8 cellular contexts compared by ENCODE assay signal in genomic region chr7:21429021-21429420, GRCh38. TPM values are rescaled to one million over a fixed set of nuclear protein-coding genes. Genes with fewer than 3 reads are reported as not detected.
A peak's percentile ranks its signal among the peaks of the same experiment; 100 is the strongest.
DNase-seq lines count a peak whose midpoint lies in the region; ATAC-seq and TF ChIP-seq lines count a peak whose summit lies in the region.

No MANE protein-coding gene starts in this region.

- peaks cover 13% of the 10 kb centered on the region for H3K27me3 Mint-ChIP-seq in brain
- H3K27me3 Mint-ChIP-seq in naive thymus-derived CD4-positive, alpha-beta T cell: no peaks in the 10 kb centered on the region

- H3K36me3 ChIP-seq in BE2C (no peaks in the 10 kb centered on the region), IMR-90 (ENCODE audit: control insufficient read depth, insufficient read depth, low read length) (no peaks in the 10 kb centered on the region)
- peaks cover 0 to 9% (median 8%) of the 10 kb centered on the region in 3 experiments for H3K36me3 ChIP-seq in naive thymus-derived CD4-positive, alpha-beta T cell (ENCODE audit: control insufficient read depth in 2 of 3, insufficient read depth in 3 of 3, low read length in 3 of 3)

- H2BK5ac ChIP-seq in IMR-90 (ENCODE audit: low read depth, low read length, poor library complexity, severe bottlenecking): no peak overlapping the region

- H3K9ac ChIP-seq in IMR-90 (ENCODE audit: low read depth, low read length): no peak overlapping the region; the same call in 1 of the 2 replicates

- H3K9me1 ChIP-seq in IMR-90 (ENCODE audit: insufficient read depth, low read length): peaks cover 4% of the 10 kb centered on the region

- no peak overlapping the region for H4K8ac ChIP-seq in IMR-90 (ENCODE audit: low read depth in 2 of 2, low read length in 2 of 2)

- H4K20me1 ChIP-seq in IMR-90 (ENCODE audit: insufficient read depth, low read length): no peaks in the 10 kb centered on the region

- H3K14ac ChIP-seq in IMR-90 (replicated peaks; ENCODE audit: low read depth, low read length): no peak overlapping the region

- TF ChIP-seq POLR2A in IMR-90 (IDR thresholded peaks at IDR 0.05; ENCODE audit: low read depth, low read length): no peak

- no peak overlapping the region for H2BK20ac ChIP-seq in IMR-90 (ENCODE audit: low read depth, low read length)

- no peak overlapping the region for H3K27ac ChIP-seq in IMR-90 (ENCODE audit: insufficient read depth, low read length)
- H3K27ac ChIP-seq in naive thymus-derived CD4-positive, alpha-beta T cell (ENCODE audit: low read depth, low read length): peak overlapping the region; percentile 99

- no peak for TF ChIP-seq RAD21 in IMR-90 (IDR thresholded peaks at IDR 0.05; ENCODE audit: low read length)

- no CpG with 5 or more reads among the region's 3 CpGs for WGBS in IMR-90 (ENCODE audit: extremely low coverage in 2 of 2, insufficient read length in 1 of 2), 2 experiments

- no peak overlapping the region for H4K91ac ChIP-seq in IMR-90 (ENCODE audit: insufficient read depth, low read depth, low read length)

- H2AFZ ChIP-seq in IMR-90 (replicated peaks; ENCODE audit: low read length, poor library complexity): no peak overlapping the region

- H3K79me1 ChIP-seq in IMR-90 (ENCODE audit: low read depth in 1 of 2, low read length in 2 of 2): peaks cover 0 to 2% of the 10 kb centered on the region in 2 experiments; a peak in 2 of 4 replicates

- intact Hi-C loops in IMR-90 (cut with micrococcal nuclease): loop anchor here (2.0 to 5.0 kb wide), 3 partner anchors 78 to 642 kb away; partner anchors contain the start of gene SP8
- intact Hi-C loops in naive thymus-derived CD4-positive, alpha-beta T cell (cut with micrococcal nuclease): loop anchor here (2.0 to 10.0 kb wide), 8 partner anchors 92 to 1870 kb away; partner anchors contain the start of genes DNAH11 (in 1 of the 2), MALSU1 (in 1 of the 2) and NUP42 (in 1 of the 2)

- peaks cover 70% of the 10 kb centered on the region for H3K4me1 Mint-ChIP-seq in brain
- H3K4me1 Mint-ChIP-seq in naive thymus-derived CD4-positive, alpha-beta T cell: peaks cover 36 to 69% (median 65%) of the 10 kb centered on the region in 7 donors

- H3K36me3 Mint-ChIP-seq in brain: peaks cover 26% of the 10 kb centered on the region
- H3K36me3 Mint-ChIP-seq in naive thymus-derived CD4-positive, alpha-beta T cell: peaks cover 4 to 39% (median 20%) of the 10 kb centered on the region in 5 donors

- H3K4me3 Mint-ChIP-seq in brain: peak overlapping the region; percentile 96 to 99 (median 98)
- peak overlapping the region; percentile 92 to 100 (median 98) for H3K4me3 Mint-ChIP-seq in naive thymus-derived CD4-positive, alpha-beta T cell

- no peak overlapping the region for H3K18ac ChIP-seq in IMR-90 (ENCODE audit: low read depth, low read length)

- peak overlapping the region; percentile 25; the same call in 1 of the 2 replicates for H3K23ac ChIP-seq in IMR-90 (ENCODE audit: low read depth, low read length)

- H2AK5ac ChIP-seq in IMR-90 (ENCODE audit: low read depth, low read length): no peak overlapping the region

- peak overlapping the region; percentile 37 to 96 (median 94) for H3K27ac Mint-ChIP-seq in brain
- peak overlapping the region; percentile 53 to 99 (median 97) for H3K27ac Mint-ChIP-seq in naive thymus-derived CD4-positive, alpha-beta T cell

- H2AK9ac ChIP-seq in IMR-90 (replicated peaks; ENCODE audit: low read depth, low read length, poor library complexity): no peak overlapping the region

- CTCF ChIA-PET in IMR-90 (lab: Yijun Ruan, JAX): no interaction called here
- CTCF ChIA-PET in naive thymus-derived CD4-positive, alpha-beta T cell (lab: Charles Lee): no interaction called here

- H3K27me3 ChIP-seq in BE2C (no peaks in the 10 kb centered on the region), IMR-90 (ENCODE audit: control insufficient read depth, insufficient read depth, low read length) (no peaks in the 10 kb centered on the region)
- no peaks in the 10 kb centered on the region for H3K27me3 ChIP-seq in naive thymus-derived CD4-positive, alpha-beta T cell (ENCODE audit: control insufficient read depth in 2 of 2, insufficient read depth in 2 of 2, low read length in 2 of 2)

- DNase-seq in BE2C (no peak), IMR-90 (no peak), SHP77 (lab: John Stamatoyannopoulos, UW) (no peak), Ammon's horn (ENCODE audit: low spot score) (no peak)
- peak in 1 of 9 donors; percentile 9 for DNase-seq in naive thymus-derived CD4-positive, alpha-beta T cell

- H3K4me1 ChIP-seq in BE2C (peaks cover 4% of the 10 kb centered on the region), IMR-90 (ENCODE audit: control insufficient read depth, insufficient read depth, low read length) (peaks cover 4% of the 10 kb centered on the region; the same call in 1 of the 2 replicates)
- H3K4me1 ChIP-seq in naive thymus-derived CD4-positive, alpha-beta T cell (ENCODE audit: control insufficient read depth in 2 of 2, insufficient read depth in 2 of 2, low read length in 2 of 2): peaks cover 41 to 53% of the 10 kb centered on the region in 2 donors

- no peak overlapping the region for H3K56ac ChIP-seq in IMR-90 (ENCODE audit: extremely low read depth, insufficient read depth, low read length)

- H3K4me2 ChIP-seq in IMR-90 (ENCODE audit: low read depth, low read length): peak overlapping the region; percentile 34

- no TSS peak for BruUV-seq in IMR-90 (replicated peaks; lab: Mats Ljungman, UMichigan)

- dilution Hi-C loops in IMR-90 (cut with HindIII; ENCODE audit: low sequenced_read_pairs, unreplicated experiment): no loop called here

- H4K5ac ChIP-seq in IMR-90 (ENCODE audit: low read depth, low read length): no peak overlapping the region

- H2BK120ac ChIP-seq in IMR-90 (ENCODE audit: low read depth, low read length): no peak overlapping the region

- peak overlapping the region; percentile 64 for H3K4me3 ChIP-seq in BE2C (ENCODE audit: low read depth, low read length)
- no peak overlapping the region for H3K4me3 ChIP-seq in IMR-90 (ENCODE audit: insufficient read depth, low read depth, low read length)
- peak overlapping the region; percentile 75 for H3K4me3 ChIP-seq in naive thymus-derived CD4-positive, alpha-beta T cell (ENCODE audit: low read length)

- TF ChIP-seq CTCF in BE2C (IDR thresholded peaks at IDR 0.05; ENCODE audit: low read depth, low read length) (no peak), IMR-90 (conservative IDR thresholded peaks at IDR 0.05; ENCODE audit: low read depth, low read length) (no peak), brain (conservative IDR thresholded peaks at IDR 0.05) (no peak)

- no peak overlapping the region for H2BK15ac ChIP-seq in IMR-90 (ENCODE audit: low read depth, low read length)

- no peaks in the 10 kb centered on the region for H3K9me3 Mint-ChIP-seq in brain
- no peaks in the 10 kb centered on the region for H3K9me3 Mint-ChIP-seq in naive thymus-derived CD4-positive, alpha-beta T cell

- in situ Hi-C loops in IMR-90 (cut with MboI; ENCODE audit: low sequenced_read_pairs): no loop called here

- H3K4ac ChIP-seq in IMR-90 (ENCODE audit: low read depth, low read length): no peak overlapping the region

- POLR2A ChIA-PET in IMR-90 (lab: Charles Lee; ENCODE audit: unreplicated experiment): no interaction called here
- POLR2A ChIA-PET in naive thymus-derived CD4-positive, alpha-beta T cell (lab: Charles Lee): interaction anchor here (0.6 to 1.9 kb wide), 4 partner anchors 11 to 1860 kb away, joined by 3 to 6 read pairs (median 4); no protein-coding TSS in a partner anchor

- no peaks in the 10 kb centered on the region for H3K9me3 ChIP-seq in BE2C
- no peaks in the 10 kb centered on the region for H3K9me3 ChIP-seq in IMR-90 (ENCODE audit: control insufficient read depth, insufficient read depth, low read length)
- H3K9me3 ChIP-seq in naive thymus-derived CD4-positive, alpha-beta T cell (ENCODE audit: control insufficient read depth in 2 of 3, low read length in 3 of 3): no peaks in the 10 kb centered on the region

- ATAC-seq in IMR-90 (ENCODE audit: low read depth): no peak
- no peak for ATAC-seq in naive thymus-derived CD4-positive, alpha-beta T cell
- ATAC-seq in GM18520 (IDR thresholded peaks at IDR 0.05; ENCODE audit: unreplicated experiment): no peak
- ATAC-seq in GM21390 (IDR thresholded peaks at IDR 0.05; ENCODE audit: unreplicated experiment): no peak

TF ChIP-seq in IMR-90, 13 proteins besides CTCF, POLR2A, EP300 and RAD21:
- TF ChIP-seq RFX5 (IDR thresholded peaks at IDR 0.05; ENCODE audit: low read depth, low read length) (no peak), NFE2L2 (IDR thresholded peaks at IDR 0.05; ENCODE audit: low read depth, low read length) (no peak), CEBPB (IDR thresholded peaks at IDR 0.05; ENCODE audit: low read depth, low read length) (no peak), MAZ (IDR thresholded peaks at IDR 0.05; ENCODE audit: borderline replicate concordance, low read depth, low read length) (no peak), RCOR1 (IDR thresholded peaks at IDR 0.05; ENCODE audit: insufficient replicate concordance, low read length) (no peak), ELK1 (IDR thresholded peaks at IDR 0.05; ENCODE audit: borderline replicate concordance, low read depth, low read length) (no peak), MAFK (IDR thresholded peaks at IDR 0.05; ENCODE audit: low read depth, low read length) (no peak), CHD1 (IDR thresholded peaks at IDR 0.05; ENCODE audit: low read depth, low read length) (no peak), BHLHE40 (IDR thresholded peaks at IDR 0.05; ENCODE audit: low read depth, low read length) (no peak), FOS (IDR thresholded peaks at IDR 0.05; ENCODE audit: low read depth, low read length) (no peak)

RNA-seq across cellular contexts. Expression of gene SP4, which starts 1.1 kb away (rescaled TPM):
- polyA plus RNA-seq in BE2C (2012; ENCODE audit: insufficient read depth, insufficient read length, low read depth): 3.0 TPM
- total RNA-seq in IMR-90 (2012; rRNA removed): 5.6 and 5.9 TPM in 2 replicates
- polyA plus RNA-seq in IMR-90 (2012; rRNA removed) (0.85 and 0.97 TPM in 2 replicates), brain (ENCODE audit: insufficient read depth, low read depth, low replicate concordance) (6.4 TPM)
- polyA plus RNA-seq in IMR-90 (2012; cell fraction: cytosol; rRNA removed): 0.30 and 0.40 TPM in 2 replicates
- 0.23 and 1.1 TPM in 2 replicates for polyA plus RNA-seq in IMR-90 (2012; cell fraction: nucleus; rRNA removed; ENCODE audit: low replicate concordance)
- total RNA-seq in naive thymus-derived CD4-positive, alpha-beta T cell: 10 to 100 TPM; 41.9 to 48.5 (median 45.8) TPM
- polyA plus RNA-seq in naive thymus-derived CD4-positive, alpha-beta T cell: 10 to 100 TPM; 13.6 to 15.9 TPM
